Comparison of ENCODE assay signal across 13 cellular contexts in the genomic region with DNA sequence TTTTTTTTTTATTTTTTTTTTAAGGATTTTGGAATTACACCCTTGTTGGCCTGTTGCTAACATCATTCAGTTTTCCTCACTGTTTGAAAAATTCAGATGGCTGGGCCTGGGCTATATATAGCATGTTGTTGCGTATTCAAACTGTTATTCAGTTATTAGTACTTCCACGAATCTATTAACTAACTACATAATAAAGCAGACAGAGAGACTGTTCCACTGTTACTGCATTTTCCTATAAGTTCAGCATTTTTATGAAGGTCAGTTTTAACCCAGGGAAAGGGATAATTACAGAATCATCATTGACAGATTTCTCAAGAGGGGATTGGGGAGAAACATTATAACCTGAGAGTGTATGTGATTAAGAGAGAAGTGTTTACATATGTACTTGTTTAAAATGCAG. TPM values are rescaled to one million over a fixed set of nuclear protein-coding genes. Genes with fewer than 3 reads are reported as not detected.
DNase-seq lines count a peak whose midpoint lies in the region; ATAC-seq, FAIRE-seq and TF ChIP-seq lines count a peak whose summit lies in the region.
"Had no signal": no experiment of that assay in that cellular context is flagged by ENCODE, and none has a peak within 500 bp of the region (broad histone marks: within the 10 kb centered on the region; RNA-seq: fewer than 3 reads in every experiment).

No MANE protein-coding gene starts in this region.

- H3K27me3 Mint-ChIP-seq in activated CD4-positive, alpha-beta T cell treated with anti-CD3 and anti-CD28 coated beads for 36 hours: no peaks in the 10 kb centered on the region
- no peaks in the 10 kb centered on the region for H3K27me3 Mint-ChIP-seq in nephron (ENCODE audit: low read depth)

- H3K79me2 ChIP-seq in K562 (ENCODE audit: control insufficient read depth, insufficient read depth, low read length): peaks cover 76% of the 10 kb centered on the region
- H3K79me2 ChIP-seq: parathyroid adenoma had no signal

- no peak for TF ChIP-seq EP300 in K562 (IDR thresholded peaks at IDR 0.05; ENCODE audit: low read length)

- WGBS in K562 (ENCODE audit: insufficient coverage, low coverage, missing lambda C conversion rate): 49% methylated on average over 2 of the region's 2 CpGs

- H3K27me3 ChIP-seq in HUES6 (ENCODE audit: control insufficient read depth, insufficient read depth, low read length) (peaks cover 37% of the 10 kb centered on the region), K562 (ENCODE audit: control insufficient read depth in 2 of 2, insufficient read depth in 2 of 2, low read length in 2 of 2) (no peaks in the 10 kb centered on the region)

- H3K9me3 ChIP-seq in HUES6 (ENCODE audit: control insufficient read depth, insufficient read depth, low read depth, low read length) (no peaks in the 10 kb centered on the region), K562 (replicated peaks; ENCODE audit: control insufficient read depth, insufficient read depth, low read depth, low read length) (no peaks in the 10 kb centered on the region)

- no peaks in the 10 kb centered on the region; the same call in 1 of the 2 replicates for H4K20me1 ChIP-seq in K562 (replicated peaks; ENCODE audit: control insufficient read depth, insufficient read depth, low read length)

- H3K4me1 Mint-ChIP-seq in activated CD4-positive, alpha-beta T cell treated with anti-CD3 and anti-CD28 coated beads for 36 hours: peaks cover 41% of the 10 kb centered on the region
- H3K4me1 Mint-ChIP-seq in nephron: peaks cover 36% of the 10 kb centered on the region

- no peak overlapping the region for H3K4me2 ChIP-seq in K562 (ENCODE audit: insufficient read depth, low read length)

- TF ChIP-seq POLR2A in K562 (conservative IDR thresholded peaks at IDR 0.05): no peak

- no peak overlapping the region for H3K9ac ChIP-seq in HUES6 (ENCODE audit: low read length)
- H3K9ac ChIP-seq in K562 (ENCODE audit: insufficient read depth in 1 of 2, low read depth in 2 of 2, low read length in 2 of 2): peak overlapping the region in 1 of 2 experiments; percentile 13; a peak in 1 of 4 replicates
- H3K9ac ChIP-seq: parathyroid adenoma had no signal

- POLR2A ChIA-PET in activated CD4-positive, alpha-beta T cell treated with anti-CD3 and anti-CD28 coated beads for 36 hours (lab: Charles Lee): interaction anchor here (0.6 kb wide), 2 partner anchors 33 to 312 kb away, joined by 4 to 5 read pairs; no protein-coding TSS in a partner anchor
- POLR2A ChIA-PET in K562 (lab: Yijun Ruan, JAX): interaction anchor here (1.0 to 1.6 kb wide), 4 partner anchors 30 to 101 kb away, joined by 3 to 4 read pairs (median 3); no protein-coding TSS in a partner anchor

- H3K4me1 ChIP-seq in HUES6 (ENCODE audit: control insufficient read depth, insufficient read depth, low read length) (peaks cover 51% of the 10 kb centered on the region), K562 (replicated peaks in 1 of 2; ENCODE audit: control insufficient read depth in 2 of 2, insufficient read depth in 2 of 2, low read length in 2 of 2) (peaks cover 31 to 50% of the 10 kb centered on the region in 2 experiments)
- H3K4me1 ChIP-seq: parathyroid adenoma had no signal

- no peak for DNase-seq in activated CD4-positive, alpha-beta T cell treated with anti-CD3 and anti-CD28 coated beads for 36 hours
- DNase-seq in activated CD4-positive, alpha-beta T cell treated with anti-CD3 and anti-CD28 coated beads for 48 hours: no peak
- DNase-seq in K562 (ENCODE audit: extremely low read depth in 1 of 4, low spot score in 3 of 4) (no peak), activated gamma-delta T cell (lab: John Stamatoyannopoulos, UW) (no peak), SK-N-DZ (ENCODE audit: low spot score) (no peak)
- DNase-seq: mammary epithelial cell, MM.1S, NCI-H2081 had no signal

- H3K9me3 Mint-ChIP-seq in activated CD4-positive, alpha-beta T cell treated with anti-CD3 and anti-CD28 coated beads for 36 hours (ENCODE audit: low read depth): no peaks in the 10 kb centered on the region
- peaks cover 2% of the 10 kb centered on the region for H3K9me3 Mint-ChIP-seq in nephron

- H3K9me1 ChIP-seq in K562 (ENCODE audit: control insufficient read depth, insufficient read depth, low read length): no peaks in the 10 kb centered on the region

- CTCF ChIA-PET in activated CD4-positive, alpha-beta T cell treated with anti-CD3 and anti-CD28 coated beads for 36 hours (lab: Charles Lee): interaction anchor here (1.1 to 1.3 kb wide), 2 partner anchors 41 to 71 kb away, joined by 3 to 4 read pairs; no protein-coding TSS in a partner anchor
- CTCF ChIA-PET in K562 (lab: Yijun Ruan, JAX; ENCODE audit: low intra/inter-chr PET ratio): no interaction called here

- no peak overlapping the region for H3K27ac ChIP-seq in HUES6 (ENCODE audit: low read depth, low read length)
- no peak overlapping the region; the same call in 2 of the 3 replicates for H3K27ac ChIP-seq in K562 (ENCODE audit: extremely low read depth, low read depth, low read length)
- H3K27ac ChIP-seq: parathyroid adenoma, RWPE1 had no signal

- intact Hi-C loops in activated CD4-positive, alpha-beta T cell treated with anti-CD3 and anti-CD28 coated beads for 36 hours (cut with DNase I, micrococcal nuclease): loop anchor here in 1 of 2 experiments (5.0 kb wide), 1 partner anchor 104 kb away; no protein-coding TSS in a partner anchor
- intact Hi-C loops in K562 (cut with micrococcal nuclease): loop anchor here (5.0 kb wide), 1 partner anchor 64 kb away; no protein-coding TSS in a partner anchor

- in situ Hi-C loops in K562 (cut with MboI): no loop called here

- ATAC-seq in activated CD4-positive, alpha-beta T cell treated with anti-CD3 and anti-CD28 coated beads for 36 hours: no peak
- ATAC-seq in K562 (no peak), GM19455 (IDR thresholded peaks at IDR 0.05; ENCODE audit: unreplicated experiment) (no peak)

- peak overlapping the region; percentile 48 for H3K4me3 ChIP-seq in HUES6 (ENCODE audit: low read depth, low read length)
- H3K4me3 ChIP-seq in K562: no peak overlapping the region

- no peak for TF ChIP-seq RAD21 in K562 (CRISPR knock-in tag; conservative IDR thresholded peaks at IDR 0.05 in 1 of 2, IDR thresholded peaks at IDR 0.05 in 1 of 2)

- BruUV-seq in K562 (replicated peaks; lab: Mats Ljungman, UMichigan): no TSS peak

- TF ChIP-seq CTCF in K562 (IDR thresholded peaks at IDR 0.05 in 2 of 3, conservative IDR thresholded peaks at IDR 0.05 in 1 of 3; ENCODE audit: insufficient read depth in 2 of 3, low read depth in 1 of 3, low read length in 3 of 3) (no peak), nephron (IDR thresholded peaks at IDR 0.05; ENCODE audit: unreplicated experiment in 3 of 3) (no peak)

- peak overlapping the region; percentile 89 for H3K27ac Mint-ChIP-seq in activated CD4-positive, alpha-beta T cell treated with anti-CD3 and anti-CD28 coated beads for 36 hours
- peak overlapping the region; percentile 79 to 91 (median 90) for H3K27ac Mint-ChIP-seq in nephron

- H2AFZ ChIP-seq in K562 (ENCODE audit: low read depth, low read length): no peak overlapping the region
- H2AFZ ChIP-seq: parathyroid adenoma had no signal

- H3K36me3 ChIP-seq in HUES6 (ENCODE audit: control insufficient read depth, insufficient read depth, low read length) (no peaks in the 10 kb centered on the region), K562 (ENCODE audit: control insufficient read depth, insufficient read depth, low read length) (peaks cover 26% of the 10 kb centered on the region; the same call in 2 of the 3 replicates)

- FAIRE-seq in K562 (lab: Jason Lieb, UNC): no peak

- peaks cover 13% of the 10 kb centered on the region for H3K36me3 Mint-ChIP-seq in activated CD4-positive, alpha-beta T cell treated with anti-CD3 and anti-CD28 coated beads for 36 hours (ENCODE audit: low read depth)
- no peaks in the 10 kb centered on the region for H3K36me3 Mint-ChIP-seq in nephron (ENCODE audit: low read depth)

- H3K4me3 Mint-ChIP-seq in activated CD4-positive, alpha-beta T cell treated with anti-CD3 and anti-CD28 coated beads for 36 hours: peak overlapping the region; percentile 28
- peak overlapping the region; percentile 56 to 93 (median 92) for H3K4me3 Mint-ChIP-seq in nephron

TF ChIP-seq in K562, 482 proteins besides CTCF, POLR2A, EP300 and RAD21 (continues in another document):
- no peak for TF ChIP-seq CHD2 (IDR thresholded peaks at IDR 0.05; ENCODE audit: low read depth, low read length)
- TF ChIP-seq CBFA2T3 (IDR thresholded peaks at IDR 0.05): peak; percentile 50; the same call in 1 of the 2 replicates
- TF ChIP-seq ZNF431 (CRISPR knock-in tag; IDR thresholded peaks at IDR 0.05): no peak
- TF ChIP-seq BHLHE40 (IDR thresholded peaks at IDR 0.05; ENCODE audit: low read length): no peak

RNA-seq across cellular contexts. Expression of a gene that starts 3.1 kb away (rescaled TPM):
- 10 to 100 TPM; 37.2 to 47.3 TPM for total RNA-seq in activated CD4-positive, alpha-beta T cell treated with anti-CD3 and anti-CD28 coated beads for 36 hours
- total RNA-seq in K562 (2011; cell fraction: chromatin; rRNA removed; ENCODE audit: low replicate concordance): 20.0 and 87.2 TPM in 2 replicates
- total RNA-seq in K562 (2011; cell fraction: nucleolus; rRNA removed): 9.2 and 16.3 TPM in 2 replicates
- 24.5 and 31.0 TPM in 2 replicates for total RNA-seq in K562 (2011; cell fraction: nucleoplasm; rRNA removed)
- total RNA-seq in K562 (2014; rRNA removed): 49.4 and 52.5 TPM in 2 replicates
- 74.8 and 86.1 TPM in 2 replicates for total RNA-seq in K562 (2014; rRNA removed; fragmentation: Illumina TruSeq; extraction: Trizol)
- total RNA-seq in K562 (2015; rRNA removed; fragmentation: Illumina TruSeq; extraction: Trizol): 67.4 and 77.8 TPM in 2 replicates
- total RNA-seq in K562 (2021): 56.8 and 58.5 TPM in 2 replicates
- polyA plus RNA-seq in K562 (2011; rRNA removed): 38.4 and 50.9 TPM in 2 replicates
- polyA plus RNA-seq in K562 (2011; cell fraction: cytosol; rRNA removed): 8.6 and 17.2 TPM in 2 replicates
- 18.1 and 40.4 TPM in 2 replicates for polyA plus RNA-seq in K562 (2011; cell fraction: nucleus; rRNA removed)
- polyA plus RNA-seq in K562 (2012): 58.3 and 63.2 TPM in 2 replicates
- 47.5 and 55.3 TPM in 2 replicates for polyA plus RNA-seq in K562 (2014; fragmentation: Illumina TruSeq; extraction: Trizol)
- polyA plus RNA-seq in K562 (2014; fragmentation: Nextera tagmentation; extraction: Ambion mirVana): 10 to 100 TPM; 42.2 to 46.4 TPM
- polyA plus RNA-seq in K562 (2014; rRNA removed): 41.8 and 42.5 TPM in 2 replicates
- 101 and 110 TPM in 2 replicates for polyA minus RNA-seq in K562 (2011; rRNA and poly(A)+ RNA removed)
- polyA minus RNA-seq in K562 (2011; cell fraction: cytosol; rRNA and poly(A)+ RNA removed): 25.4 and 37.8 TPM in 2 replicates
- polyA minus RNA-seq in K562 (2011; cell fraction: nucleus; rRNA and poly(A)+ RNA removed): 16.6 and 34.4 TPM in 2 replicates
- polyA plus RNA-seq in SK-N-DZ (2014; cell fraction: cytosol; rRNA removed): 15.1 and 19.0 TPM in 2 replicates
- 11.7 and 20.2 TPM in 2 replicates for polyA plus RNA-seq in SK-N-DZ (2014; cell fraction: nucleus; rRNA removed)
